8 cellular contexts compared by ENCODE assay signal in genomic region chr19:18173054-18173571, GRCh38. TPM values are rescaled to one million over a fixed set of nuclear protein-coding genes. Genes with fewer than 3 reads are reported as not detected.
A peak's percentile ranks its signal among the peaks of the same experiment; 100 is the strongest.
DNase-seq lines count a peak whose midpoint lies in the region; ATAC-seq and TF ChIP-seq lines count a peak whose summit lies in the region.

No MANE protein-coding gene starts in this region.

- no peak for TF ChIP-seq POLR2A in suprapubic skin (IDR thresholded peaks at IDR 0.05)

- intact Hi-C loops in activated T-helper 1 cell treated with anti-CD3 and anti-CD28 coated beads, Interleukin-12 subunit alpha, Interleukin-12 subunit beta, Interleukin-2, Interleukin-4 antibody, amounts not matched to agents 30 ng/mL and 10 ng/mL and 1 ng/mL, durations not matched to agents 14 hours and 24 hours and 36 hours (cut with micrococcal nuclease), result loop anchor here (1.0 to 5.0 kb wide), 3 partner anchors 12 to 166 kb away; partner anchors contain the start of gene ARRDC2

- H3K4me1 Mint-ChIP-seq in CD4-positive, CD25-positive, alpha-beta regulatory T cell, result peaks cover 2 to 22% (median 11%) of the 10 kb centered on the region in 4 donors
- peaks cover 11% of the 10 kb centered on the region for H3K4me1 Mint-ChIP-seq in HFFc6 (ENCODE audit: low read depth)
- peaks cover 27% of the 10 kb centered on the region for H3K4me1 Mint-ChIP-seq in activated T-helper 1 cell treated with anti-CD3 and anti-CD28 coated beads, Interleukin-12 subunit alpha, Interleukin-12 subunit beta, Interleukin-2, Interleukin-4 antibody, amounts not matched to agents 30 ng/mL and 10 ng/mL and 1 ng/mL, durations not matched to agents 14 hours and 24 hours and 36 hours (ENCODE audit: low read depth)

- H3K36me3 ChIP-seq in CD4-positive, CD25-positive, alpha-beta regulatory T cell (ENCODE audit: control insufficient read depth, insufficient read depth, low read length), result no peaks in the 10 kb centered on the region
- peaks cover 25% of the 10 kb centered on the region for H3K36me3 ChIP-seq in suprapubic skin

- H3K27me3 ChIP-seq in CD4-positive, CD25-positive, alpha-beta regulatory T cell (ENCODE audit: control insufficient read depth, insufficient read depth, low read length), result no peaks in the 10 kb centered on the region
- no peaks in the 10 kb centered on the region for H3K27me3 ChIP-seq in suprapubic skin

- TF ChIP-seq CTCF in HFFc6 (IDR thresholded peaks at IDR 0.05) (no peak), suprapubic skin (IDR thresholded peaks at IDR 0.05) (no peak)

- peak overlapping the region; percentile 63 to 94 (median 90) for H3K4me3 Mint-ChIP-seq in CD4-positive, CD25-positive, alpha-beta regulatory T cell
- H3K4me3 Mint-ChIP-seq in HFFc6, result peak overlapping the region; percentile 89
- peak overlapping the region; percentile 91 for H3K4me3 Mint-ChIP-seq in activated T-helper 1 cell treated with anti-CD3 and anti-CD28 coated beads, Interleukin-12 subunit alpha, Interleukin-12 subunit beta, Interleukin-2, Interleukin-4 antibody, amounts not matched to agents 30 ng/mL and 10 ng/mL and 1 ng/mL, durations not matched to agents 14 hours and 24 hours and 36 hours

- H3K36me3 Mint-ChIP-seq in CD4-positive, CD25-positive, alpha-beta regulatory T cell, result peaks cover 2% of the 10 kb centered on the region
- H3K36me3 Mint-ChIP-seq in HFFc6 (ENCODE audit: low read depth), result peaks cover 8% of the 10 kb centered on the region
- peaks cover 27% of the 10 kb centered on the region for H3K36me3 Mint-ChIP-seq in activated T-helper 1 cell treated with anti-CD3 and anti-CD28 coated beads, Interleukin-12 subunit alpha, Interleukin-12 subunit beta, Interleukin-2, Interleukin-4 antibody, amounts not matched to agents 30 ng/mL and 10 ng/mL and 1 ng/mL, durations not matched to agents 14 hours and 24 hours and 36 hours (ENCODE audit: low read depth)

- peak; percentile 3 to 6 for ATAC-seq in CD4-positive, CD25-positive, alpha-beta regulatory T cell (ENCODE audit: low read depth in 2 of 2)
- ATAC-seq in GM18520 (IDR thresholded peaks at IDR 0.05; ENCODE audit: unreplicated experiment), result no peak

- H3K4me3 ChIP-seq in CD4-positive, CD25-positive, alpha-beta regulatory T cell (ENCODE audit: low read depth, low read length), result no peak overlapping the region
- peak overlapping the region; percentile 73; the same call in 1 of the 2 replicates for H3K4me3 ChIP-seq in iPS-18c (ENCODE audit: insufficient read depth, low read depth, low read length)
- H3K4me3 ChIP-seq in suprapubic skin, result peak overlapping the region; percentile 70

- no peaks in the 10 kb centered on the region for H3K9me3 ChIP-seq in CD4-positive, CD25-positive, alpha-beta regulatory T cell (ENCODE audit: control insufficient read depth in 2 of 2, low read length in 2 of 2)
- H3K9me3 ChIP-seq in iPS-18c (ENCODE audit: control insufficient read depth, insufficient read depth, low read length) (no peaks in the 10 kb centered on the region), suprapubic skin (no peaks in the 10 kb centered on the region)

- no peak for TF ChIP-seq EP300 in suprapubic skin (IDR thresholded peaks at IDR 0.05)

- no peak for DNase-seq in CD4-positive, CD25-positive, alpha-beta regulatory T cell
- DNase-seq in HFFc6, result no peak
- no peak for DNase-seq in activated T-helper 1 cell treated with anti-CD3 and anti-CD28 coated beads, Interleukin-12 subunit alpha, Interleukin-12 subunit beta, Interleukin-2, Interleukin-4 antibody, amounts not matched to agents 30 ng/mL and 10 ng/mL and 1 ng/mL, durations not matched to agents 14 hours and 24 hours and 36 hours (ENCODE audit: low spot score)
- peak in 1 of 2 donors; percentile 84 for DNase-seq in suprapubic skin (ENCODE audit: low spot score in 2 of 2)
- DNase-seq in NK-92 treated with Interleukin-12 subunit alpha and Interleukin-12 subunit beta, amount 100 ng/mL, for 24 hours (lab: John Stamatoyannopoulos, UW), result no peak
- no peak for DNase-seq in occipital lobe (lab: John Stamatoyannopoulos, UW)

- peak overlapping the region in 2 of 3 donors; percentile 87 to 93 for H3K27ac Mint-ChIP-seq in CD4-positive, CD25-positive, alpha-beta regulatory T cell
- no peak overlapping the region for H3K27ac Mint-ChIP-seq in HFFc6
- H3K27ac Mint-ChIP-seq in activated T-helper 1 cell treated with anti-CD3 and anti-CD28 coated beads, Interleukin-12 subunit alpha, Interleukin-12 subunit beta, Interleukin-2, Interleukin-4 antibody, amounts not matched to agents 30 ng/mL and 10 ng/mL and 1 ng/mL, durations not matched to agents 14 hours and 24 hours and 36 hours, result peak overlapping the region; percentile 61

- 42% methylated on average over 17 of the region's 18 CpGs for WGBS in suprapubic skin

- H3K27ac ChIP-seq in CD4-positive, CD25-positive, alpha-beta regulatory T cell (ENCODE audit: insufficient read depth, low read length, poor library complexity, severe bottlenecking), result peak overlapping the region; percentile 61
- H3K27ac ChIP-seq in suprapubic skin, result peak overlapping the region; percentile 63

- no peaks in the 10 kb centered on the region for H3K9me3 Mint-ChIP-seq in CD4-positive, CD25-positive, alpha-beta regulatory T cell
- no peaks in the 10 kb centered on the region for H3K9me3 Mint-ChIP-seq in HFFc6
- no peaks in the 10 kb centered on the region for H3K9me3 Mint-ChIP-seq in activated T-helper 1 cell treated with anti-CD3 and anti-CD28 coated beads, Interleukin-12 subunit alpha, Interleukin-12 subunit beta, Interleukin-2, Interleukin-4 antibody, amounts not matched to agents 30 ng/mL and 10 ng/mL and 1 ng/mL, durations not matched to agents 14 hours and 24 hours and 36 hours

- H3K4me1 ChIP-seq in CD4-positive, CD25-positive, alpha-beta regulatory T cell (ENCODE audit: control insufficient read depth, insufficient read depth, low read length, poor library complexity, severe bottlenecking), result peaks cover 8% of the 10 kb centered on the region
- H3K4me1 ChIP-seq in suprapubic skin, result peaks cover 33% of the 10 kb centered on the region

- H3K27me3 Mint-ChIP-seq in CD4-positive, CD25-positive, alpha-beta regulatory T cell, result no peaks in the 10 kb centered on the region
- peaks cover 6% of the 10 kb centered on the region for H3K27me3 Mint-ChIP-seq in HFFc6 (ENCODE audit: insufficient read depth)
- H3K27me3 Mint-ChIP-seq in activated T-helper 1 cell treated with anti-CD3 and anti-CD28 coated beads, Interleukin-12 subunit alpha, Interleukin-12 subunit beta, Interleukin-2, Interleukin-4 antibody, amounts not matched to agents 30 ng/mL and 10 ng/mL and 1 ng/mL, durations not matched to agents 14 hours and 24 hours and 36 hours (ENCODE audit: insufficient read depth), result peaks cover 3% of the 10 kb centered on the region

RNA-seq across cellular contexts. Expression of gene IFI30, which starts 0.5 kb away (rescaled TPM):
- 2.3 TPM for total RNA-seq in CD4-positive, CD25-positive, alpha-beta regulatory T cell
- 10 to 100 TPM in 2 of 4 donors, 1 to 10 TPM in 2; 7.1 to 17.8 (median 9.7) TPM for polyA plus RNA-seq in CD4-positive, CD25-positive, alpha-beta regulatory T cell
- total RNA-seq in HFFc6 (2021; fragmentation: NEBNext Ultra II Directional; extraction: Animal tissue kit (Norgen Biotek cat#: 25700)), result 1 to 10 TPM; 4.9 to 9.0 (median 6.0) TPM
- total RNA-seq in activated T-helper 1 cell treated with anti-CD3 and anti-CD28 coated beads, Interleukin-12 subunit alpha, Interleukin-12 subunit beta, Interleukin-2, Interleukin-4 antibody, amounts not matched to agents 30 ng/mL and 10 ng/mL and 1 ng/mL, durations not matched to agents 14 hours and 24 hours and 36 hours, result 45.3 and 49.9 TPM in 2 replicates
- 10 to 100 TPM; 13.4 to 37.2 (median 35.1) TPM for total RNA-seq in suprapubic skin
- 0.62 TPM for total RNA-seq in occipital lobe

RNA-seq across cellular contexts. Expression of gene MPV17L2, which starts 19.9 kb away (rescaled TPM):
- total RNA-seq in CD4-positive, CD25-positive, alpha-beta regulatory T cell, result 5.5 TPM
- 10 to 100 TPM; 11.3 to 20.8 (median 13.9) TPM for polyA plus RNA-seq in CD4-positive, CD25-positive, alpha-beta regulatory T cell
- 10 to 100 TPM in 5 of 6 experiments, 1 to 10 TPM in 1; 9.7 to 14.9 (median 13.1) TPM for total RNA-seq in HFFc6 (2021; fragmentation: NEBNext Ultra II Directional; extraction: Animal tissue kit (Norgen Biotek cat#: 25700))
- total RNA-seq in activated T-helper 1 cell treated with anti-CD3 and anti-CD28 coated beads, Interleukin-12 subunit alpha, Interleukin-12 subunit beta, Interleukin-2, Interleukin-4 antibody, amounts not matched to agents 30 ng/mL and 10 ng/mL and 1 ng/mL, durations not matched to agents 14 hours and 24 hours and 36 hours, result 19.2 and 23.3 TPM in 2 replicates
- total RNA-seq in suprapubic skin (10 to 100 TPM in 3 of 4 donors, 1 to 10 TPM in 1; 4.8 to 27.2 (median 14.7) TPM), occipital lobe (7.8 TPM)

RNA-seq across cellular contexts. Expression of gene PIK3R2, which starts 20.1 kb away (rescaled TPM):
- 9.4 TPM for total RNA-seq in CD4-positive, CD25-positive, alpha-beta regulatory T cell
- polyA plus RNA-seq in CD4-positive, CD25-positive, alpha-beta regulatory T cell, result 1 to 10 TPM in 2 of 4 donors, under 1 TPM in 2; 0.42 to 3.6 (median 2.0) TPM
- 10 to 100 TPM; 51.9 to 66.1 (median 56.0) TPM for total RNA-seq in HFFc6 (2021; fragmentation: NEBNext Ultra II Directional; extraction: Animal tissue kit (Norgen Biotek cat#: 25700))
- total RNA-seq in activated T-helper 1 cell treated with anti-CD3 and anti-CD28 coated beads, Interleukin-12 subunit alpha, Interleukin-12 subunit beta, Interleukin-2, Interleukin-4 antibody, amounts not matched to agents 30 ng/mL and 10 ng/mL and 1 ng/mL, durations not matched to agents 14 hours and 24 hours and 36 hours, result 14.7 and 15.6 TPM in 2 replicates
- total RNA-seq in suprapubic skin (10 to 100 TPM; 14.1 to 25.9 (median 19.5) TPM), occipital lobe (43.5 TPM)

RNA-seq across cellular contexts. Expression of gene RAB3A, which starts 30.7 kb away (rescaled TPM):
- total RNA-seq in CD4-positive, CD25-positive, alpha-beta regulatory T cell, result 5.1 TPM
- 1 to 10 TPM in 2 of 4 donors, under 1 TPM in 2; 0.87 to 1.6 (median 1.2) TPM for polyA plus RNA-seq in CD4-positive, CD25-positive, alpha-beta regulatory T cell
- total RNA-seq in HFFc6 (2021; fragmentation: NEBNext Ultra II Directional; extraction: Animal tissue kit (Norgen Biotek cat#: 25700)), result 1 to 10 TPM; 6.1 to 9.0 (median 7.3) TPM
- 7.2 and 11.0 TPM in 2 replicates for total RNA-seq in activated T-helper 1 cell treated with anti-CD3 and anti-CD28 coated beads, Interleukin-12 subunit alpha, Interleukin-12 subunit beta, Interleukin-2, Interleukin-4 antibody, amounts not matched to agents 30 ng/mL and 10 ng/mL and 1 ng/mL, durations not matched to agents 14 hours and 24 hours and 36 hours
- total RNA-seq in suprapubic skin (1 to 10 TPM; 1.9 to 5.3 (median 1.9) TPM), occipital lobe (50.4 TPM)

RNA-seq across cellular contexts. Expression of gene PDE4C, which starts 53.1 kb away (rescaled TPM):
- not detected for total RNA-seq in CD4-positive, CD25-positive, alpha-beta regulatory T cell
- polyA plus RNA-seq in CD4-positive, CD25-positive, alpha-beta regulatory T cell, result not detected
- total RNA-seq in HFFc6 (2021; fragmentation: NEBNext Ultra II Directional; extraction: Animal tissue kit (Norgen Biotek cat#: 25700)), result under 1 TPM in 1 of 6 experiments, not detected in 5; 0.14 TPM
- total RNA-seq in activated T-helper 1 cell treated with anti-CD3 and anti-CD28 coated beads, Interleukin-12 subunit alpha, Interleukin-12 subunit beta, Interleukin-2, Interleukin-4 antibody, amounts not matched to agents 30 ng/mL and 10 ng/mL and 1 ng/mL, durations not matched to agents 14 hours and 24 hours and 36 hours, result not detected in 2 replicates
- total RNA-seq in suprapubic skin (1 to 10 TPM in 1 of 4 donors, under 1 TPM in 1, not detected in 2; 0.47 to 2.0 TPM), occipital lobe (0.47 TPM)
